35 cellular contexts compared by ENCODE assay signal in genomic region chr5:1195916-1196315, GRCh38. TPM values are rescaled to one million over a fixed set of nuclear protein-coding genes. Genes with fewer than 3 reads are reported as not detected.
"Had no signal": no experiment of that assay in that cellular context is flagged by ENCODE, and none has a peak within 500 bp of the region (broad histone marks: within the 10 kb centered on the region; RNA-seq: fewer than 3 reads in every experiment).

No MANE protein-coding gene starts in this region.

- H3K9me3 ChIP-seq: ascending aorta, Peyer's patch, SJCRH30 had no signal

- H3K27ac Mint-ChIP-seq: activated B cell treated with CpG ODN at 0.5 μM for 24 hours; activated CD4-positive, alpha-beta memory T cell treated with anti-CD3 and anti-CD28 coated beads for 36 hours; activated naive CD4-positive, alpha-beta T cell treated with anti-CD3 and anti-CD28 coated beads for 36 hours; activated naive CD4-positive, alpha-beta T cell treated with anti-CD3 and anti-CD28 coated beads, Interleukin-2, amount 50 U/mL, for 72 hours; activated T-helper 1 cell treated with anti-CD3 and anti-CD28 coated beads, Interleukin-12 subunit alpha, Interleukin-12 subunit beta, Interleukin-2, Interleukin-4 antibody, amounts not matched to agents 30 ng/mL and 10 ng/mL and 1 ng/mL, durations not matched to agents 14 hours and 24 hours and 36 hours; T-helper 2 cell treated with Interferon-gamma antibody and Interleukin-4, amounts not matched to agents 5 μg/mL and 100 μg/mL, for 36 hours had no signal

- H3K9me3 Mint-ChIP-seq: activated B cell treated with CpG ODN at 0.5 μM for 24 hours; activated CD4-positive, alpha-beta memory T cell treated with anti-CD3 and anti-CD28 coated beads for 36 hours; activated naive CD4-positive, alpha-beta T cell treated with anti-CD3 and anti-CD28 coated beads for 36 hours; activated naive CD4-positive, alpha-beta T cell treated with anti-CD3 and anti-CD28 coated beads, Interleukin-2, amount 50 U/mL, for 72 hours; activated T-cell treated with anti-CD3 and anti-CD28 coated beads, Interleukin-2, amount 50 U/mL, for 4 hours; activated T-helper 1 cell treated with anti-CD3 and anti-CD28 coated beads, Interleukin-12 subunit alpha, Interleukin-12 subunit beta, Interleukin-2, Interleukin-4 antibody, amounts not matched to agents 30 ng/mL and 10 ng/mL and 1 ng/mL, durations not matched to agents 14 hours and 24 hours and 36 hours; T-helper 2 cell treated with Interferon-gamma antibody and Interleukin-4, amounts not matched to agents 5 μg/mL and 100 μg/mL, for 36 hours had no signal

- ATAC-seq: activated naive CD4-positive, alpha-beta T cell treated with anti-CD3 and anti-CD28 coated beads, Interleukin-2, amount 50 U/mL, for 72 hours; activated T-cell treated with anti-CD3 and anti-CD28 coated beads, Interleukin-2, amount 50 U/mL, for 4 hours; PC-3 had no signal

- H3K27ac ChIP-seq: ascending aorta, cardiac muscle cell, KMS-11, Peyer's patch, SJCRH30, SK-N-MC had no signal

- H3K4me1 ChIP-seq: ascending aorta, SJCRH30 had no signal

- H3K36me3 Mint-ChIP-seq: activated CD4-positive, alpha-beta memory T cell treated with anti-CD3 and anti-CD28 coated beads for 36 hours; activated naive CD4-positive, alpha-beta T cell treated with anti-CD3 and anti-CD28 coated beads, Interleukin-2, amount 50 U/mL, for 72 hours had no signal

- H3K36me3 ChIP-seq: ascending aorta, cardiac muscle cell, Peyer's patch, SJCRH30 had no signal

- H3K27me3 ChIP-seq: ascending aorta, cardiac muscle cell, Peyer's patch, SJCRH30 had no signal

- H3K4me3 Mint-ChIP-seq: activated B cell treated with CpG ODN at 0.5 μM for 24 hours; activated CD4-positive, alpha-beta memory T cell treated with anti-CD3 and anti-CD28 coated beads for 36 hours; activated naive CD4-positive, alpha-beta T cell treated with anti-CD3 and anti-CD28 coated beads for 36 hours; activated T-cell treated with anti-CD3 and anti-CD28 coated beads, Interleukin-2, amount 50 U/mL, for 4 hours; activated T-helper 1 cell treated with anti-CD3 and anti-CD28 coated beads, Interleukin-12 subunit alpha, Interleukin-12 subunit beta, Interleukin-2, Interleukin-4 antibody, amounts not matched to agents 30 ng/mL and 10 ng/mL and 1 ng/mL, durations not matched to agents 14 hours and 24 hours and 36 hours; T-helper 2 cell treated with Interferon-gamma antibody and Interleukin-4, amounts not matched to agents 5 μg/mL and 100 μg/mL, for 36 hours had no signal

- DNase-seq: activated B cell treated with CpG ODN at 0.5 μM for 24 hours; activated CD4-positive, alpha-beta memory T cell treated with anti-CD3 and anti-CD28 coated beads for 36 hours; activated CD4-positive, alpha-beta T cell treated with anti-CD3 and anti-CD28 coated beads for 4 hours; activated CD4-positive, alpha-beta T cell treated with anti-CD3 and anti-CD28 coated beads, Interleukin-2, amount 50 U/mL, for 1 hour; activated CD4-positive, CD25-positive, alpha-beta regulatory T cell treated with anti-CD3 and anti-CD28 coated beads, Interleukin-2, amount 50 U/mL, for 72 hours; activated CD8-positive, alpha-beta memory T cell treated with anti-CD3 and anti-CD28 coated beads, Interleukin-2, amount 50 U/mL, for 4 hours; activated gamma-delta T cell treated with Interleukin-2 at 50 U/mL for 16 hours; activated naive CD4-positive, alpha-beta T cell treated with anti-CD3 and anti-CD28 coated beads for 36 hours; activated T-cell treated with anti-CD3 and anti-CD28 coated beads for 4 hours; activated T-cell treated with anti-CD3 and anti-CD28 coated beads, Interleukin-2, amount 50 U/mL, for 4 hours; amniotic stem cell; MM.1S; MV-4-11; NCI-H1092; NCI-H1436 treated with DMSO at 0.1 percent for 48 hours; NCI-H1694 treated with DMSO at 0.1 percent for 48 hours; NCI-H2029; NCI-H345; NCI-H524 treated with DMSO at 0.1 percent for 48 hours; NK-92 treated with Interleukin-12 subunit alpha and Interleukin-12 subunit beta, amount 100 ng/mL, for 24 hours; PC-3; RPMI8226; SHP77; SJCRH30 had no signal

- H3K4me3 ChIP-seq: ascending aorta, cardiac muscle cell, Peyer's patch, SJCRH30, SK-N-MC had no signal

RNA-seq across cellular contexts. Expression of gene SLC6A19, which starts 5.5 kb away (rescaled TPM):
- total RNA-seq: activated B cell treated with CpG ODN at 0.5 μM for 24 hours; activated CD4-positive, alpha-beta memory T cell treated with anti-CD3 and anti-CD28 coated beads for 36 hours; activated naive CD4-positive, alpha-beta T cell treated with anti-CD3 and anti-CD28 coated beads for 36 hours; activated naive CD4-positive, alpha-beta T cell treated with anti-CD3 and anti-CD28 coated beads, Interleukin-2, amount 50 U/mL, for 72 hours; activated T-helper 1 cell treated with anti-CD3 and anti-CD28 coated beads, Interleukin-12 subunit alpha, Interleukin-12 subunit beta, Interleukin-2, Interleukin-4 antibody, amounts not matched to agents 30 ng/mL and 10 ng/mL and 1 ng/mL, durations not matched to agents 14 hours and 24 hours and 36 hours; ascending aorta; LHCN-M2; NCI-H460; PC-3; SJCRH30; T-helper 1 cell treated with Interleukin-12 subunit alpha and Interleukin-12 subunit beta and Interleukin-4 antibody, amounts not matched to agents 30 ng/mL and 1 ng/mL, for 36 hours had no signal

RNA-seq across cellular contexts. Expression of gene SLC6A18, which starts 29.3 kb away (rescaled TPM):
- total RNA-seq: activated B cell treated with CpG ODN at 0.5 μM for 24 hours; activated CD4-positive, alpha-beta memory T cell treated with anti-CD3 and anti-CD28 coated beads for 36 hours; activated naive CD4-positive, alpha-beta T cell treated with anti-CD3 and anti-CD28 coated beads for 36 hours; activated naive CD4-positive, alpha-beta T cell treated with anti-CD3 and anti-CD28 coated beads, Interleukin-2, amount 50 U/mL, for 72 hours; activated T-cell treated with anti-CD3 and anti-CD28 coated beads, Interleukin-2, amount 50 U/mL, for 4 hours; activated T-helper 1 cell treated with anti-CD3 and anti-CD28 coated beads, Interleukin-12 subunit alpha, Interleukin-12 subunit beta, Interleukin-2, Interleukin-4 antibody, amounts not matched to agents 30 ng/mL and 10 ng/mL and 1 ng/mL, durations not matched to agents 14 hours and 24 hours and 36 hours; ascending aorta; cardiac muscle cell; LHCN-M2; NCI-H460; PC-3; SJCRH30; T-helper 1 cell treated with Interleukin-12 subunit alpha and Interleukin-12 subunit beta and Interleukin-4 antibody, amounts not matched to agents 30 ng/mL and 1 ng/mL, for 36 hours had no signal
- polyA plus RNA-seq: cardiac muscle cell had no signal
